14 cellular contexts compared by ENCODE assay signal in genomic region chr2:136310005-136310495, GRCh38.
DNase-seq lines count a peak whose midpoint lies in the region; ATAC-seq and TF ChIP-seq lines count a peak whose summit lies in the region.
"Had no signal": no experiment of that assay in that cellular context is flagged by ENCODE, and none has a peak within 500 bp of the region (broad histone marks: within the 10 kb centered on the region; RNA-seq: fewer than 3 reads in every experiment).

No MANE protein-coding gene starts in this region.

- peak overlapping the region; percentile 90 for H3K27ac Mint-ChIP-seq in activated T-cell treated with anti-CD3 and anti-CD28 coated beads, Interleukin-2, amount 50 U/mL, for 24 hours

- H3K27me3 ChIP-seq in SU-DHL-6 (ENCODE audit: low read length) (0 out of 2 replicates have a peak, but pooled peaks cover 5% of the 10 kb centered on the region), esophagus muscularis mucosa (no peaks in the 10 kb centered on the region)
- H3K27me3 ChIP-seq: transverse colon had no signal

- peaks cover 45% of the 10 kb centered on the region for H3K4me1 Mint-ChIP-seq in activated T-cell treated with anti-CD3 and anti-CD28 coated beads, Interleukin-2, amount 50 U/mL, for 24 hours (ENCODE audit: low read depth)

- no peaks in the 10 kb centered on the region for H3K9me3 Mint-ChIP-seq in activated T-cell treated with anti-CD3 and anti-CD28 coated beads, Interleukin-2, amount 50 U/mL, for 24 hours

- no peaks in the 10 kb centered on the region for H3K27me3 Mint-ChIP-seq in activated T-cell treated with anti-CD3 and anti-CD28 coated beads, Interleukin-2, amount 50 U/mL, for 24 hours

- peak overlapping the region; percentile 30 for H3K4me3 Mint-ChIP-seq in activated T-cell treated with anti-CD3 and anti-CD28 coated beads, Interleukin-2, amount 50 U/mL, for 24 hours

- H3K36me3 ChIP-seq in SU-DHL-6 (ENCODE audit: low read length): no peaks in the 10 kb centered on the region
- no peaks in the 10 kb centered on the region for H3K36me3 ChIP-seq in esophagus muscularis mucosa
- H3K36me3 ChIP-seq: transverse colon had no signal

- H4K20me1 ChIP-seq in SU-DHL-6 (ENCODE audit: low read depth, low read length): no peaks in the 10 kb centered on the region

- no peaks in the 10 kb centered on the region for H3K4me1 ChIP-seq in esophagus muscularis mucosa
- H3K4me1 ChIP-seq: transverse colon had no signal

- 54% methylated on average over 10 of the region's 10 CpGs for WGBS in esophagus muscularis mucosa

- no peak overlapping the region for H3K4me3 ChIP-seq in SU-DHL-6 (ENCODE audit: insufficient read depth, low read length, poor library complexity, severe bottlenecking)
- H3K4me3 ChIP-seq in esophagus muscularis mucosa: no peak overlapping the region
- H3K4me3 ChIP-seq: SK-N-MC, transverse colon had no signal

- peak overlapping the region; percentile 7 for H2AFZ ChIP-seq in SU-DHL-6 (ENCODE audit: low read depth, low read length, severe bottlenecking)

- no peaks in the 10 kb centered on the region for H3K36me3 Mint-ChIP-seq in activated T-cell treated with anti-CD3 and anti-CD28 coated beads, Interleukin-2, amount 50 U/mL, for 24 hours (ENCODE audit: low read depth)

- H3K4me2 ChIP-seq in SU-DHL-6 (ENCODE audit: low read depth, low read length, poor library complexity, severe bottlenecking): no peak overlapping the region

- no peak for TF ChIP-seq CTCF in SU-DHL-6 (IDR thresholded peaks at IDR 0.05; ENCODE audit: insufficient read depth, low read length, poor library complexity, severe bottlenecking)
- TF ChIP-seq CTCF in esophagus muscularis mucosa (IDR thresholded peaks at IDR 0.05): no peak

- H3K27ac ChIP-seq in SU-DHL-6 (ENCODE audit: low read depth, low read length) (no peak overlapping the region), esophagus muscularis mucosa (replicated peaks in 1 of 4) (no peak overlapping the region)
- H3K27ac ChIP-seq: epithelial cell of prostate, SK-N-MC, transverse colon had no signal

- H3K9me3 ChIP-seq in SU-DHL-6 (ENCODE audit: insufficient read depth, low read length): no peaks in the 10 kb centered on the region
- no peaks in the 10 kb centered on the region for H3K9me3 ChIP-seq in esophagus muscularis mucosa
- H3K9me3 ChIP-seq: transverse colon had no signal

- TF ChIP-seq POLR2A in esophagus muscularis mucosa (IDR thresholded peaks at IDR 0.05; ENCODE audit: low read depth): no peak

- DNase-seq in activated T-cell treated with anti-CD3 and anti-CD28 coated beads, Interleukin-2, amount 50 U/mL, for 24 hours: peak; percentile 51
- no peak for DNase-seq in activated T-cell treated with anti-CD3 and anti-CD28 coated beads for 4 hours
- DNase-seq in stimulated activated CD4-positive, alpha-beta T cell treated with anti-CD3 and anti-CD28 coated beads, Interleukin-4, amount 100 ng/mL, for 24 hours: peak; percentile 32
- DNase-seq in NCI-H2081 (lab: John Stamatoyannopoulos, UW): no peak
- no peak for DNase-seq in esophagus muscularis mucosa (ENCODE audit: extremely low spot score)
- DNase-seq: IMR-90, midbrain, NCI-H1436, transverse colon had no signal

- no peak for TF ChIP-seq EP300 in esophagus muscularis mucosa (IDR thresholded peaks at IDR 0.05)

- ATAC-seq in GM21529 (IDR thresholded peaks at IDR 0.05; ENCODE audit: unreplicated experiment): peak; percentile 65
- no peak for ATAC-seq in GM18873 (IDR thresholded peaks at IDR 0.05; ENCODE audit: low FRiP score, unreplicated experiment)

- no peaks in the 10 kb centered on the region for H3K79me2 ChIP-seq in SU-DHL-6 (ENCODE audit: insufficient read depth, low read length)

- intact Hi-C loops in esophagus muscularis mucosa (cut with DNase I): no loop called here

- no peaks in the 10 kb centered on the region for H3F3A ChIP-seq in SU-DHL-6 (ENCODE audit: insufficient read depth)

- no peak overlapping the region for H3K9ac ChIP-seq in SU-DHL-6 (ENCODE audit: low read length)

- no peaks in the 10 kb centered on the region for H3K9me2 ChIP-seq in SU-DHL-6 (replicated peaks; ENCODE audit: insufficient read depth, low read length)

Comparison
In these comparisons a context has a peak if more than half of its experiments do, and no peak if none do; other contexts are left out.
1. DNase-seq: peak in activated T-cell treated with anti-CD3 and anti-CD28 coated beads, Interleukin-2, amount 50 U/mL, for 24 hours (single experiment) and stimulated activated CD4-positive, alpha-beta T cell treated with anti-CD3 and anti-CD28 coated beads, Interleukin-4, amount 100 ng/mL, for 24 hours (single experiment); none in activated T-cell treated with anti-CD3 and anti-CD28 coated beads for 4 hours (single experiment), NCI-H2081 (0 of 2) and esophagus muscularis mucosa (single experiment).